In genomic region chr9:130191068-130191748, GRCh38 we compare ENCODE assay signal across 28 cellular contexts. TPM values are rescaled to one million over a fixed set of nuclear protein-coding genes. Genes with fewer than 3 reads are reported as not detected.
DNase-seq lines count a peak whose midpoint lies in the region; ATAC-seq and TF ChIP-seq lines count a peak whose summit lies in the region.
"Had no signal": no experiment of that assay in that cellular context is flagged by ENCODE, and none has a peak within 500 bp of the region (broad histone marks: within the 10 kb centered on the region; RNA-seq: fewer than 3 reads in every experiment).

No MANE protein-coding gene starts in this region.

- no peaks in the 10 kb centered on the region for H3K36me3 ChIP-seq in HEK293 (ENCODE audit: control insufficient read depth in 2 of 2, insufficient read depth in 1 of 2, low read length in 2 of 2)
- H3K36me3 ChIP-seq in mesenchymal stem cell (ENCODE audit: control insufficient read depth in 1 of 2, insufficient read depth in 2 of 2, low read depth in 1 of 2, low read length in 2 of 2), result peaks cover 0 to 17% of the 10 kb centered on the region in 2 experiments
- no peaks in the 10 kb centered on the region for H3K36me3 ChIP-seq in thyroid gland
- no peaks in the 10 kb centered on the region for H3K36me3 ChIP-seq in osteoblast (ENCODE audit: insufficient read depth, low read length)
- H3K36me3 ChIP-seq: gastrocnemius medialis, thoracic aorta had no signal

- no peak overlapping the region for H2AK5ac ChIP-seq in mesenchymal stem cell (ENCODE audit: low read length, severe bottlenecking)

- ATAC-seq in activated T-helper 17 cell treated with anti-CD3 and anti-CD28 coated beads, Interleukin-2, amount 50 U/mL, for 72 hours (replicated peaks), result no peak
- ATAC-seq: activated CD4-positive, alpha-beta T cell treated with anti-CD3 and anti-CD28 coated beads for 36 hours; gastrocnemius medialis; HCT116; mucosa of descending colon; natural killer cell treated with Interleukin-12 subunit alpha and Interleukin-12 subunit beta and Interleukin-15 and Interleukin-18, amount 100 ng/mL, for 72 hours; stimulated activated memory B cell treated with anti-CD40 and anti-IgM and Interleukin-4, amounts not matched to agents 10 μg/mL and 1 μg/mL and 100 μg/mL, for 72 hours had no signal

- H4K20me1 ChIP-seq in osteoblast (ENCODE audit: insufficient read depth, low read length), result peaks cover 83% of the 10 kb centered on the region

- no peak overlapping the region for H3K9ac ChIP-seq in mesenchymal stem cell (ENCODE audit: low read length)

- no peak overlapping the region for H2BK5ac ChIP-seq in mesenchymal stem cell (ENCODE audit: low read depth, low read length, poor library complexity, severe bottlenecking)

- H3K27ac ChIP-seq in HEK293 (ENCODE audit: extremely low read depth, low read depth, low read length) (no peak overlapping the region), caudate nucleus (ENCODE audit: low read depth, low read length) (peak overlapping the region; percentile 36), mesenchymal stem cell (ENCODE audit: low read length, poor library complexity, severe bottlenecking) (no peak overlapping the region), thyroid gland (peak overlapping the region; percentile 96 to 98 (median 97)), osteoblast (ENCODE audit: low read depth, low read length) (no peak overlapping the region)
- H3K27ac ChIP-seq: gastrocnemius medialis, hepatocyte, skin epidermis, thoracic aorta had no signal

- no peak overlapping the region for H3K4me2 ChIP-seq in mesenchymal stem cell (ENCODE audit: low read length, poor library complexity, severe bottlenecking)
- no peak overlapping the region for H3K4me2 ChIP-seq in osteoblast (ENCODE audit: insufficient read depth, low read length)
- H3K4me2 ChIP-seq: hepatocyte had no signal

- peak overlapping the region; percentile 41 for H2BK15ac ChIP-seq in mesenchymal stem cell (ENCODE audit: low read depth, poor library complexity, severe bottlenecking)

- peak overlapping the region; percentile 26 to 43 for H3K4ac ChIP-seq in mesenchymal stem cell (ENCODE audit: low read depth in 1 of 2, low read length in 2 of 2)

- DNase-seq in caudate nucleus (lab: John Stamatoyannopoulos, UW) (no peak), mesenchymal stem cell (no peak), thyroid gland (no peak), osteoblast (ENCODE audit: insufficient read length, low spot score, missing footprints) (no peak), NCI-H226 (no peak)
- DNase-seq: activated CD4-positive, alpha-beta T cell treated with anti-CD3 and anti-CD28 coated beads for 36 hours; activated effector memory CD4-positive, alpha-beta T cell treated with Interleukin-2 at 50 U/mL for 16 hours; aorta; DMS53; endodermal cell; gastrocnemius medialis; Kasumi-1; mucosa of descending colon; NCI-H1417; NCI-H2029 treated with DMSO at 0.1 percent for 48 hours; NCI-H69; SHP77; T-helper 9 cell had no signal

- no peak overlapping the region for H3K4me3 Mint-ChIP-seq in activated T-helper 17 cell treated with anti-CD3 and anti-CD28 coated beads, Interleukin-2, amount 50 U/mL, for 72 hours
- H3K4me3 Mint-ChIP-seq: activated CD4-positive, alpha-beta T cell treated with anti-CD3 and anti-CD28 coated beads for 36 hours; activated naive CD8-positive, alpha-beta T cell; endodermal cell; natural killer cell treated with Interleukin-12 subunit alpha and Interleukin-12 subunit beta and Interleukin-15 and Interleukin-18, amount 100 ng/mL, for 72 hours; stimulated activated memory B cell treated with anti-CD40 and anti-IgM and Interleukin-4, amounts not matched to agents 10 μg/mL and 1 μg/mL and 100 μg/mL, for 72 hours had no signal

- no peaks in the 10 kb centered on the region for H3K4me1 Mint-ChIP-seq in activated T-helper 17 cell treated with anti-CD3 and anti-CD28 coated beads, Interleukin-2, amount 50 U/mL, for 72 hours
- H3K4me1 Mint-ChIP-seq: activated CD4-positive, alpha-beta T cell treated with anti-CD3 and anti-CD28 coated beads for 36 hours had no signal

- peak overlapping the region; percentile 38 for H4K8ac ChIP-seq in mesenchymal stem cell (ENCODE audit: low read length)

- H3K14ac ChIP-seq in mesenchymal stem cell (ENCODE audit: low read length in 2 of 2), result peak overlapping the region in 1 of 2 experiments; percentile 68

- H2BK12ac ChIP-seq in mesenchymal stem cell (ENCODE audit: low read length in 2 of 2), result peak overlapping the region; percentile 12 to 70

- H3K27me3 ChIP-seq in mesenchymal stem cell (ENCODE audit: control insufficient read depth in 1 of 2, insufficient read depth in 1 of 2, low read length in 2 of 2) (no peaks in the 10 kb centered on the region), thyroid gland (no peaks in the 10 kb centered on the region), osteoblast (ENCODE audit: insufficient read depth, low read length) (no peaks in the 10 kb centered on the region)
- H3K27me3 ChIP-seq: gastrocnemius medialis, hepatocyte had no signal

- H3K4me1 ChIP-seq in HEK293 (ENCODE audit: control insufficient read depth, insufficient read depth, low read length), result no peaks in the 10 kb centered on the region
- H3K4me1 ChIP-seq in mesenchymal stem cell (ENCODE audit: control insufficient read depth, insufficient read depth, low read depth, low read length), result peaks cover 72% of the 10 kb centered on the region
- H3K4me1 ChIP-seq in thyroid gland, result peaks cover 85 to 91% of the 10 kb centered on the region in 2 donors
- peaks cover 39% of the 10 kb centered on the region for H3K4me1 ChIP-seq in osteoblast (ENCODE audit: insufficient read depth, low read length)
- H3K4me1 ChIP-seq: gastrocnemius medialis had no signal

- H3K79me1 ChIP-seq in mesenchymal stem cell (replicated peaks; ENCODE audit: low read length, poor library complexity, severe bottlenecking), result peaks cover 18% of the 10 kb centered on the region

- TF ChIP-seq CTCF in HEK293 (tag by site-specific recombination; IDR thresholded peaks at IDR 0.05) (no peak), thyroid gland (IDR thresholded peaks at IDR 0.05) (no peak), osteoblast (IDR thresholded peaks at IDR 0.05; ENCODE audit: extremely low read depth, low read depth, low read length) (no peak)

- intact Hi-C loops in thyroid gland (cut with DNase I), result no loop called here

- H3K4me3 ChIP-seq in HEK293 (ENCODE audit: low read depth, low read length), result no peak overlapping the region
- H3K4me3 ChIP-seq in mesenchymal stem cell (ENCODE audit: insufficient read depth in 1 of 2, low read depth in 1 of 2, low read length in 2 of 2), result no peak overlapping the region
- no peak overlapping the region for H3K4me3 ChIP-seq in thyroid gland (replicated peaks in 1 of 3)
- H3K4me3 ChIP-seq in osteoblast (ENCODE audit: insufficient read depth, low read length), result no peak overlapping the region
- H3K4me3 ChIP-seq: gastrocnemius medialis, hepatocyte, lung, mucosa of descending colon, skin epidermis, thoracic aorta had no signal

- TF ChIP-seq POLR2A in thyroid gland (IDR thresholded peaks at IDR 0.05), result no peak

- H3K9me3 Mint-ChIP-seq in activated T-helper 17 cell treated with anti-CD3 and anti-CD28 coated beads, Interleukin-2, amount 50 U/mL, for 72 hours, result no peaks in the 10 kb centered on the region
- H3K9me3 Mint-ChIP-seq: endodermal cell; natural killer cell treated with Interleukin-12 subunit alpha and Interleukin-12 subunit beta and Interleukin-15 and Interleukin-18, amount 100 ng/mL, for 72 hours; stimulated activated memory B cell treated with anti-CD40 and anti-IgM and Interleukin-4, amounts not matched to agents 10 μg/mL and 1 μg/mL and 100 μg/mL, for 72 hours had no signal

- H3K23ac ChIP-seq in mesenchymal stem cell (ENCODE audit: low read length in 2 of 2), result no peak overlapping the region

- H2BK120ac ChIP-seq in mesenchymal stem cell (ENCODE audit: low read depth, low read length), result no peak overlapping the region

- POLR2A ChIA-PET in HEK293 (lab: Yijun Ruan, JAX), result no interaction called here

- H3K27me3 Mint-ChIP-seq in activated T-helper 17 cell treated with anti-CD3 and anti-CD28 coated beads, Interleukin-2, amount 50 U/mL, for 72 hours, result no peaks in the 10 kb centered on the region
- H3K27me3 Mint-ChIP-seq: activated CD4-positive, alpha-beta T cell treated with anti-CD3 and anti-CD28 coated beads for 36 hours; activated naive CD8-positive, alpha-beta T cell; natural killer cell treated with Interleukin-12 subunit alpha and Interleukin-12 subunit beta and Interleukin-15 and Interleukin-18, amount 100 ng/mL, for 72 hours had no signal

- CTCF ChIA-PET in HEK293 (lab: Yijun Ruan, JAX), result no interaction called here

- H3K9me3 ChIP-seq in HEK293 (ENCODE audit: control insufficient read depth, insufficient read depth, low read depth, low read length), result no peaks in the 10 kb centered on the region
- H3K9me3 ChIP-seq in mesenchymal stem cell (ENCODE audit: control insufficient read depth, low read length), result no peaks in the 10 kb centered on the region
- H3K9me3 ChIP-seq in thyroid gland, result no peaks in the 10 kb centered on the region
- H3K9me3 ChIP-seq in osteoblast (ENCODE audit: low read depth, low read length), result no peaks in the 10 kb centered on the region
- H3K9me3 ChIP-seq: gastrocnemius medialis, mucosa of descending colon, thoracic aorta had no signal

- H3K18ac ChIP-seq in mesenchymal stem cell (ENCODE audit: low read depth in 1 of 2, low read length in 2 of 2), result peak overlapping the region in 1 of 2 experiments; percentile 37

- peak overlapping the region; percentile 81 for H4K91ac ChIP-seq in mesenchymal stem cell (ENCODE audit: low read length)

- no peak overlapping the region for H3K27ac Mint-ChIP-seq in activated T-helper 17 cell treated with anti-CD3 and anti-CD28 coated beads, Interleukin-2, amount 50 U/mL, for 72 hours
- H3K27ac Mint-ChIP-seq: activated CD4-positive, alpha-beta T cell treated with anti-CD3 and anti-CD28 coated beads for 36 hours; activated naive CD8-positive, alpha-beta T cell; endodermal cell; natural killer cell treated with Interleukin-12 subunit alpha and Interleukin-12 subunit beta and Interleukin-15 and Interleukin-18, amount 100 ng/mL, for 72 hours; stimulated activated memory B cell treated with anti-CD40 and anti-IgM and Interleukin-4, amounts not matched to agents 10 μg/mL and 1 μg/mL and 100 μg/mL, for 72 hours had no signal

- H3K79me2 ChIP-seq in osteoblast (ENCODE audit: insufficient read depth, low read length), result peaks cover 99% of the 10 kb centered on the region

- H2AFZ ChIP-seq in mesenchymal stem cell (ENCODE audit: low read depth, low read length), result no peak overlapping the region
- H2AFZ ChIP-seq in osteoblast (ENCODE audit: low read length), result no peak overlapping the region
- H2AFZ ChIP-seq: hepatocyte had no signal

- H3K36me3 Mint-ChIP-seq in activated T-helper 17 cell treated with anti-CD3 and anti-CD28 coated beads, Interleukin-2, amount 50 U/mL, for 72 hours (ENCODE audit: low read depth), result no peaks in the 10 kb centered on the region
- H3K36me3 Mint-ChIP-seq: activated naive CD8-positive, alpha-beta T cell; natural killer cell treated with Interleukin-12 subunit alpha and Interleukin-12 subunit beta and Interleukin-15 and Interleukin-18, amount 100 ng/mL, for 72 hours; stimulated activated memory B cell treated with anti-CD40 and anti-IgM and Interleukin-4, amounts not matched to agents 10 μg/mL and 1 μg/mL and 100 μg/mL, for 72 hours had no signal

- WGBS in mesenchymal stem cell, result 96% methylated on average over 26 of the region's 26 CpGs
- 93 to 100% methylated on average over 6 to 24 of the region's 26 CpGs for WGBS in thyroid gland, 2 donors

RNA-seq across cellular contexts. Expression of gene NCS1, which starts 19.0 kb away (rescaled TPM):
- polyA plus RNA-seq in mesenchymal stem cell (2013, experiment 1 of 2), result 38.8 TPM
- 37.7 TPM for polyA plus RNA-seq in mesenchymal stem cell (2013, experiment 2 of 2)
- total RNA-seq in thyroid gland, result 10 to 100 TPM; 31.0 to 85.4 (median 61.2) TPM
- total RNA-seq in activated T-helper 17 cell treated with anti-CD3 and anti-CD28 coated beads, Interleukin-2, amount 50 U/mL, for 72 hours, result 10 to 100 TPM; 14.0 to 30.4 TPM
- 43.0 and 49.9 TPM in 2 replicates for total RNA-seq in osteoblast

Comparison
In these comparisons a context has a peak if more than half of its experiments do, and no peak if none do; other contexts are left out.
1. H3K27ac ChIP-seq: peak in caudate nucleus (single experiment) and thyroid gland (3 of 3); none in HEK293 (single experiment), mesenchymal stem cell (single experiment) and osteoblast (single experiment).